Comparison of ENCODE assay signal across 9 cellular contexts in genomic region chr19:17488593-17489391, GRCh38. TPM values are rescaled to one million over a fixed set of nuclear protein-coding genes. Genes with fewer than 3 reads are reported as not detected.
DNase-seq lines count a peak whose midpoint lies in the region; ATAC-seq and TF ChIP-seq lines count a peak whose summit lies in the region.
"Had no signal": no experiment of that assay in that cellular context is flagged by ENCODE, and none has a peak within 500 bp of the region (broad histone marks: within the 10 kb centered on the region; RNA-seq: fewer than 3 reads in every experiment).

No MANE protein-coding gene starts in this region.

- DNase-seq in NCI-H146 treated with DMSO at 0.1 percent for 48 hours (lab: John Stamatoyannopoulos, UW; ENCODE audit: unreplicated experiment) (peak; percentile 76), endothelial cell (ENCODE audit: low spot score) (peak; percentile 96), osteocyte (ENCODE audit: extremely low spot score, unreplicated experiment) (no peak), upper lobe of right lung (peak; percentile 95)
- DNase-seq in activated CD8-positive, alpha-beta memory T cell treated with anti-CD3 and anti-CD28 coated beads for 1 hour (ENCODE audit: extremely low read depth in 1 of 2, low read depth in 1 of 2) = peak; percentile 56 to 65

- peaks cover 5% of the 10 kb centered on the region for H3K4me1 ChIP-seq in ES-I3 (ENCODE audit: insufficient read depth, low read length)
- H3K4me1 ChIP-seq in upper lobe of right lung = peaks cover 18% of the 10 kb centered on the region

- intact Hi-C loops in upper lobe of right lung (cut with DNase I) = no loop called here

- TF ChIP-seq CTCF in endothelial cell (IDR thresholded peaks at IDR 0.05; ENCODE audit: unreplicated experiment) (peak; percentile 61), osteocyte (IDR thresholded peaks at IDR 0.05) (peak; percentile 8), upper lobe of right lung (IDR thresholded peaks at IDR 0.05) (peak; percentile 33)

- H3K27me3 Mint-ChIP-seq in endothelial cell (ENCODE audit: unreplicated experiment) = peaks cover 15% of the 10 kb centered on the region
- no peaks in the 10 kb centered on the region for H3K27me3 Mint-ChIP-seq in osteocyte (ENCODE audit: unreplicated experiment)

- H3K36me3 ChIP-seq in ES-I3 (ENCODE audit: insufficient read depth, low read length) (no peaks in the 10 kb centered on the region), upper lobe of right lung (no peaks in the 10 kb centered on the region)

- peak; percentile 98 for ATAC-seq in upper lobe of right lung
- ATAC-seq in HG02840 (IDR thresholded peaks at IDR 0.05; ENCODE audit: low FRiP score, unreplicated experiment) = no peak
- ATAC-seq in HG03460 (IDR thresholded peaks at IDR 0.05; ENCODE audit: unreplicated experiment) = no peak

- H3K4me1 Mint-ChIP-seq in endothelial cell (ENCODE audit: unreplicated experiment) (peaks cover 49% of the 10 kb centered on the region), osteocyte (ENCODE audit: unreplicated experiment) (peaks cover 4% of the 10 kb centered on the region)

- H3K4me3 ChIP-seq in upper lobe of right lung = peak overlapping the region; percentile 28

- no peaks in the 10 kb centered on the region for H3K27me3 ChIP-seq in upper lobe of right lung

- no peaks in the 10 kb centered on the region for H3K9me3 Mint-ChIP-seq in endothelial cell (ENCODE audit: unreplicated experiment)
- H3K9me3 Mint-ChIP-seq in osteocyte (ENCODE audit: unreplicated experiment) = no peaks in the 10 kb centered on the region

- peak overlapping the region; percentile 47 for H3K9ac ChIP-seq in ES-I3 (ENCODE audit: low read depth, low read length)

- H3K27ac Mint-ChIP-seq in endothelial cell (ENCODE audit: unreplicated experiment) = peak overlapping the region; percentile 98
- no peak overlapping the region for H3K27ac Mint-ChIP-seq in osteocyte (ENCODE audit: unreplicated experiment)

- H3K27ac ChIP-seq in upper lobe of right lung = peak overlapping the region; percentile 17

- no peaks in the 10 kb centered on the region for H3K9me3 ChIP-seq in ES-I3 (ENCODE audit: control insufficient read depth, insufficient read depth, low read length)
- no peaks in the 10 kb centered on the region for H3K9me3 ChIP-seq in upper lobe of right lung

- H3K36me3 Mint-ChIP-seq in endothelial cell (ENCODE audit: low read depth, unreplicated experiment) (peaks cover 4% of the 10 kb centered on the region), osteocyte (ENCODE audit: unreplicated experiment) (peaks cover 4% of the 10 kb centered on the region)

- H3K4me3 Mint-ChIP-seq in endothelial cell (ENCODE audit: unreplicated experiment) (peak overlapping the region; percentile 89), osteocyte (ENCODE audit: unreplicated experiment) (no peak overlapping the region)

RNA-seq across cellular contexts. Expression of gene SLC27A1, which starts 18.5 kb away (rescaled TPM):
- total RNA-seq in endothelial cell (ENCODE audit: unreplicated experiment) (30.2 TPM), osteocyte (12.5 and 14.8 TPM in 2 replicates), upper lobe of right lung (27.8 TPM)

RNA-seq across cellular contexts. Expression of gene PGLS, which starts 22.7 kb away (rescaled TPM):
- total RNA-seq in endothelial cell (ENCODE audit: unreplicated experiment) (184 TPM), osteocyte (112 and 115 TPM in 2 replicates), upper lobe of right lung (78.0 TPM)

RNA-seq across cellular contexts. Expression of gene NXNL1, which starts 28.1 kb away (rescaled TPM):
- total RNA-seq in endothelial cell (ENCODE audit: unreplicated experiment) = not detected
- total RNA-seq in osteocyte = not detected in 2 replicates
- total RNA-seq in upper lobe of right lung = not detected
- total RNA-seq: urinary bladder had no signal

RNA-seq across cellular contexts. Expression of gene TMEM221, which starts 40.3 kb away (rescaled TPM):
- total RNA-seq in endothelial cell (ENCODE audit: unreplicated experiment) (1.4 TPM), osteocyte (0.30 and 0.55 TPM in 2 replicates), upper lobe of right lung (not detected)

Comparison
In these comparisons a context has a peak if more than half of its experiments do, and no peak if none do; other contexts are left out.
1. CTCF ChIP-seq: peak in every context shown above with its lines; median percentile 61 in endothelial cell; 33 in upper lobe of right lung; 8 in osteocyte.